1 cellular context compared by ENCODE assay signal in the genomic region with DNA sequence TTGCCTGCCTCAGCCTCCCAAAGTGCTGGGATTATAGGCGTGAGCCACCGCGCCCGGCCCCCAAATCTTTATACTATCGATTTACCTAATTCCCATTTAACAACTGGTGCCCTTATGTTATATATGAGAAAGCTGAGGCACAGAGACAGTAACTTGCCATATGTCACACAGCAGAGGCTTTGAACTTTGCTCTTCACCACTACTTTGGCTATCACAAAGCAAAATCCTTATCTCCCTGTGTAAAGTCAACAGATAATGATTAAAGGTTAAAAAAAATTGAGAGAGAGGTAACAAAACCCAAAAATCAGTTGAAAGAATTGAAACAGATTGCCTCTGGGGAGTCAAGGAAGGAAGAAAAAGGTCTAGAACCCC.
TF ChIP-seq lines count a peak whose summit lies in the region.

No MANE protein-coding gene starts in this region.

TF ChIP-seq in K562, 482 proteins besides CTCF, POLR2A, EP300 and RAD21:
- TF ChIP-seq, protein P1, sequence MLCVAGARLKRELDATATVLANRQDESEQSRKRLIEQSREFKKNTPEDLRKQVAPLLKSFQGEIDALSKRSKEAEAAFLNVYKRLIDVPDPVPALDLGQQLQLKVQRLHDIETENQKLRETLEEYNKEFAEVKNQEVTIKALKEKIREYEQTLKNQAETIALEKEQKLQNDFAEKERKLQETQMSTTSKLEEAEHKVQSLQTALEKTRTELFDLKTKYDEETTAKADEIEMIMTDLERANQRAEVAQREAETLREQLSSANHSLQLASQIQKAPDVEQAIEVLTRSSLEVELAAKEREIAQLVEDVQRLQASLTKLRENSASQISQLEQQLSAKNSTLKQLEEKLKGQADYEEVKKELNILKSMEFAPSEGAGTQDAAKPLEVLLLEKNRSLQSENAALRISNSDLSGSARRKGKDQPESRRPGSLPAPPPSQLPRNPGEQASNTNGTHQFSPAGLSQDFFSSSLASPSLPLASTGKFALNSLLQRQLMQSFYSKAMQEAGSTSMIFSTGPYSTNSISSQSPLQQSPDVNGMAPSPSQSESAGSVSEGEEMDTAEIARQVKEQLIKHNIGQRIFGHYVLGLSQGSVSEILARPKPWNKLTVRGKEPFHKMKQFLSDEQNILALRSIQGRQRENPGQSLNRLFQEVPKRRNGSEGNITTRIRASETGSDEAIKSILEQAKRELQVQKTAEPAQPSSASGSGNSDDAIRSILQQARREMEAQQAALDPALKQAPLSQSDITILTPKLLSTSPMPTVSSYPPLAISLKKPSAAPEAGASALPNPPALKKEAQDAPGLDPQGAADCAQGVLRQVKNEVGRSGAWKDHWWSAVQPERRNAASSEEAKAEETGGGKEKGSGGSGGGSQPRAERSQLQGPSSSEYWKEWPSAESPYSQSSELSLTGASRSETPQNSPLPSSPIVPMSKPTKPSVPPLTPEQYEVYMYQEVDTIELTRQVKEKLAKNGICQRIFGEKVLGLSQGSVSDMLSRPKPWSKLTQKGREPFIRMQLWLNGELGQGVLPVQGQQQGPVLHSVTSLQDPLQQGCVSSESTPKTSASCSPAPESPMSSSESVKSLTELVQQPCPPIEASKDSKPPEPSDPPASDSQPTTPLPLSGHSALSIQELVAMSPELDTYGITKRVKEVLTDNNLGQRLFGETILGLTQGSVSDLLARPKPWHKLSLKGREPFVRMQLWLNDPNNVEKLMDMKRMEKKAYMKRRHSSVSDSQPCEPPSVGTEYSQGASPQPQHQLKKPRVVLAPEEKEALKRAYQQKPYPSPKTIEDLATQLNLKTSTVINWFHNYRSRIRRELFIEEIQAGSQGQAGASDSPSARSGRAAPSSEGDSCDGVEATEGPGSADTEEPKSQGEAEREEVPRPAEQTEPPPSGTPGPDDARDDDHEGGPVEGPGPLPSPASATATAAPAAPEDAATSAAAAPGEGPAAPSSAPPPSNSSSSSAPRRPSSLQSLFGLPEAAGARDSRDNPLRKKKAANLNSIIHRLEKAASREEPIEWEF (CRISPR knock-in tag; IDR thresholded peaks at IDR 0.05) = no peak
- peak; percentile 65 for TF ChIP-seq ADNP (tag; IDR thresholded peaks at IDR 0.05)
- TF ChIP-seq KDM1A (IDR thresholded peaks at IDR 0.05) = 0 out of 4 replicates have a peak, but pooled peaks of 1 of the 2 experiments have one; percentile 2
- TF ChIP-seq ZFP36 (IDR thresholded peaks at IDR 0.05; ENCODE audit: low read depth, low read length, partially characterized antibody) = peak; percentile 79
